17 cellular contexts compared by ENCODE assay signal in genomic region chr10:68223535-68224165, GRCh38. TPM values are rescaled to one million over a fixed set of nuclear protein-coding genes. Genes with fewer than 3 reads are reported as not detected.
DNase-seq lines count a peak whose midpoint lies in the region; ATAC-seq and TF ChIP-seq lines count a peak whose summit lies in the region.
"Had no signal": no experiment of that assay in that cellular context is flagged by ENCODE, and none has a peak within 500 bp of the region (broad histone marks: within the 10 kb centered on the region; RNA-seq: fewer than 3 reads in every experiment).

No MANE protein-coding gene starts in this region.

- H3K27me3 ChIP-seq in PC-9 (ENCODE audit: insufficient read depth, low read depth) (no peaks in the 10 kb centered on the region), dorsolateral prefrontal cortex (no peaks in the 10 kb centered on the region)
- H3K27me3 ChIP-seq: breast epithelium had no signal

- H3K4me3 ChIP-seq in PC-9 (no peak overlapping the region), dorsolateral prefrontal cortex (no peak overlapping the region)
- H3K4me3 ChIP-seq: breast epithelium had no signal

- H3K36me3 ChIP-seq in PC-9 (ENCODE audit: low read depth): no peaks in the 10 kb centered on the region
- H3K36me3 ChIP-seq: breast epithelium had no signal

- H3K27ac ChIP-seq in PC-9 (no peak overlapping the region), dorsolateral prefrontal cortex (no peak overlapping the region)
- H3K27ac ChIP-seq: breast epithelium had no signal

- no peak overlapping the region for H3K4me2 ChIP-seq in PC-9

- H3K9me3 ChIP-seq in PC-9 (ENCODE audit: insufficient read depth, low read depth): no peaks in the 10 kb centered on the region
- H3K9me3 ChIP-seq: breast epithelium had no signal

- DNase-seq in stimulated activated CD4-positive, alpha-beta T cell treated with anti-CD3 and anti-CD28 coated beads, Interleukin-1b, Interleukin-23, amount 100 ng/mL, for 48 hours: peak; percentile 19
- no peak for DNase-seq in stimulated activated CD4-positive, alpha-beta T cell treated with anti-CD3 and anti-CD28 coated beads, Interleukin-4, amount 100 ng/mL, for 24 hours
- DNase-seq in PC-9 (no peak), glomerular visceral epithelial cell (ENCODE audit: extremely low spot score) (peak; percentile 17), dorsolateral prefrontal cortex (no peak), NCI-H1436 (lab: John Stamatoyannopoulos, UW) (no peak)
- DNase-seq in activated T-cell treated with anti-CD3 and anti-CD28 coated beads, Interleukin-2, amount 50 U/mL, for 1 hour: no peak
- DNase-seq: GDM1, IMR-90, NCI-H226 had no signal

- no peak for ATAC-seq in HG03159 (IDR thresholded peaks at IDR 0.05; ENCODE audit: unreplicated experiment)
- ATAC-seq: Right ventricle myocardium inferior, sciatic nerve had no signal

- CTCF ChIA-PET in PC-9 (lab: Charles Lee): interaction anchor here (0.6 to 1.2 kb wide), 2 partner anchors 78 to 369 kb away, joined by 4 to 6 read pairs; no protein-coding TSS in a partner anchor

- H2AFZ ChIP-seq in PC-9: no peak overlapping the region

- no peaks in the 10 kb centered on the region for H3K79me2 ChIP-seq in PC-9 (ENCODE audit: low read depth)

- intact Hi-C loops in PC-9 (cut with micrococcal nuclease; ENCODE audit: unreplicated experiment) (no loop called here), dorsolateral prefrontal cortex (cut with DNase I) (no loop called here)

- H3F3A ChIP-seq in PC-9 (ENCODE audit: insufficient read depth, low read depth): no peaks in the 10 kb centered on the region

- BruUV-seq in PC-9 (replicated peaks; lab: Mats Ljungman, UMichigan): no TSS peak

- POLR2A ChIA-PET in PC-9 (lab: Charles Lee; ENCODE audit: unreplicated experiment): no interaction called here

- TF ChIP-seq CTCF in PC-9 (conservative IDR thresholded peaks at IDR 0.05): 0 out of 2 replicates have a peak, but pooled peaks have one; percentile 12
- TF ChIP-seq CTCF in dorsolateral prefrontal cortex (IDR thresholded peaks at IDR 0.05 in 54 of 56, conservative IDR thresholded peaks at IDR 0.05 in 2 of 56; ENCODE audit: low read depth in 1 of 56, partially characterized antibody in 56 of 56): no peak

- H3K9me2 ChIP-seq in PC-9 (ENCODE audit: insufficient read depth): no peaks in the 10 kb centered on the region

- no peaks in the 10 kb centered on the region for H4K20me1 ChIP-seq in PC-9 (ENCODE audit: insufficient read depth)

- no peaks in the 10 kb centered on the region for H3K4me1 ChIP-seq in PC-9 (replicated peaks; ENCODE audit: insufficient read depth)
- H3K4me1 ChIP-seq: breast epithelium had no signal

RNA-seq across cellular contexts. Expression of gene ATOH7, which starts 8.3 kb away (rescaled TPM):
- not detected in 2 replicates for total RNA-seq in PC-9 (2021)
- 1 to 10 TPM in 108 of 120 experiments, under 1 TPM in 11, not detected in 1; 0.42 to 7.0 (median 2.2) TPM for total RNA-seq in dorsolateral prefrontal cortex
- total RNA-seq: activated T-helper 2 cell treated with anti-CD3 and anti-CD28 coated beads, Interferon-gamma antibody, Interleukin-2, Interleukin-4, amounts not matched to agents 10 μg/mL and 5 μg/mL and 100 μg/mL, durations not matched to agents 14 hours and 24 hours and 36 hours; endothelial cell of umbilical vein; IMR-90; Right ventricle myocardium inferior; urinary bladder had no signal

Comparison
In these comparisons a context has a peak if more than half of its experiments do, and no peak if none do; other contexts are left out.
1. DNase-seq: peak in stimulated activated CD4-positive, alpha-beta T cell treated with anti-CD3 and anti-CD28 coated beads, Interleukin-1b, Interleukin-23, amount 100 ng/mL, for 48 hours (single experiment) and glomerular visceral epithelial cell (single experiment); none in stimulated activated CD4-positive, alpha-beta T cell treated with anti-CD3 and anti-CD28 coated beads, Interleukin-4, amount 100 ng/mL, for 24 hours (single experiment), PC-9 (0 of 2), dorsolateral prefrontal cortex (0 of 10), NCI-H1436 (single experiment) and activated T-cell treated with anti-CD3 and anti-CD28 coated beads, Interleukin-2, amount 50 U/mL, for 1 hour (single experiment).